ENCODE assay signal across 30 cellular contexts in genomic region chr1:29325675-29326074, GRCh38.
DNase-seq lines count a peak whose midpoint lies in the region; ATAC-seq and TF ChIP-seq lines count a peak whose summit lies in the region.
"Had no signal": no experiment of that assay in that cellular context is flagged by ENCODE, and none has a peak within 500 bp of the region (broad histone marks: within the 10 kb centered on the region; RNA-seq: fewer than 3 reads in every experiment).

No MANE protein-coding gene starts in this region.

- H3K9me3 Mint-ChIP-seq in activated CD4-positive, alpha-beta memory T cell treated with anti-CD3 and anti-CD28 coated beads for 36 hours: no peaks in the 10 kb centered on the region
- H3K9me3 Mint-ChIP-seq in T-helper 2 cell treated with Interferon-gamma antibody and Interleukin-4, amounts not matched to agents 5 μg/mL and 100 μg/mL, for 36 hours: no peaks in the 10 kb centered on the region
- H3K9me3 Mint-ChIP-seq: dendritic cell treated with granulocyte-macrophage colony-stimulating factor and Interleukin-4, amounts not matched to agents 40 ng/mL and 50 ng/mL, for 4 days; immature natural killer cell; stimulated activated naive CD8-positive, alpha-beta T cell treated with anti-CD3 and anti-CD28 coated beads, Interleukin-15, Interleukin-2, amounts not matched to agents 100 ng/mL and 50 ng/mL, for 24 hours; T-helper 1 cell treated with Interleukin-12 subunit alpha and Interleukin-12 subunit beta and Interleukin-4 antibody, amounts not matched to agents 30 μg/mL and 1 μg/mL, for 36 hours had no signal

- DNase-seq in Right ventricle myocardium inferior (ENCODE audit: missing footprints) (no peak), right atrium auricular region (ENCODE audit: low spot score) (no peak), cerebellar cortex (ENCODE audit: low spot score) (peak; percentile 29), spleen (peak; percentile 42)
- no peak for DNase-seq in activated CD4-positive, alpha-beta memory T cell treated with anti-CD3 and anti-CD28 coated beads for 36 hours
- no peak for DNase-seq in stimulated activated CD4-positive, alpha-beta T cell treated with anti-CD3 and anti-CD28 coated beads, Interleukin-4, amount 100 ng/mL, for 4 hours
- DNase-seq in T-helper 2 cell treated with Interferon-gamma antibody and Interleukin-4, amounts not matched to agents 5 μg/mL and 100 μg/mL, for 36 hours (ENCODE audit: low spot score): no peak
- DNase-seq: 8988T; activated T-cell treated with anti-CD3 and anti-CD28 coated beads, Interleukin-2, amount 50 U/mL, for 48 hours; central memory CD4-positive, alpha-beta T cell; DMS79; immature natural killer cell; Kasumi-1; mesenchymal stem cell; NCI-H1436 treated with DMSO at 0.1 percent for 48 hours; NCI-H82; right cardiac atrium; stimulated activated CD4-positive, alpha-beta T cell treated with anti-CD3 and anti-CD28 coated beads, Interleukin-2, amount 100 ng/mL, for 24 hours; stimulated activated CD8-positive, alpha-beta memory T cell treated with anti-CD3 and anti-CD28 coated beads, Interleukin-4, amount 100 ng/mL, for 48 hours; uterus had no signal

- CTCF ChIA-PET in activated CD4-positive, alpha-beta memory T cell treated with anti-CD3 and anti-CD28 coated beads for 36 hours (lab: Charles Lee): no interaction called here

- H3K4me1 Mint-ChIP-seq in activated CD4-positive, alpha-beta memory T cell treated with anti-CD3 and anti-CD28 coated beads for 36 hours (ENCODE audit: low read depth): peaks cover 2% of the 10 kb centered on the region
- H3K4me1 Mint-ChIP-seq in T-helper 2 cell treated with Interferon-gamma antibody and Interleukin-4, amounts not matched to agents 5 μg/mL and 100 μg/mL, for 36 hours (ENCODE audit: low read depth): no peaks in the 10 kb centered on the region
- H3K4me1 Mint-ChIP-seq: immature natural killer cell had no signal

- TF ChIP-seq POLR2A in spleen (IDR thresholded peaks at IDR 0.05): no peak

- no peaks in the 10 kb centered on the region for H3K36me3 Mint-ChIP-seq in activated CD4-positive, alpha-beta memory T cell treated with anti-CD3 and anti-CD28 coated beads for 36 hours
- no peaks in the 10 kb centered on the region for H3K36me3 Mint-ChIP-seq in T-helper 2 cell treated with Interferon-gamma antibody and Interleukin-4, amounts not matched to agents 5 μg/mL and 100 μg/mL, for 36 hours (ENCODE audit: low read depth)
- H3K36me3 Mint-ChIP-seq: immature natural killer cell had no signal

- H3K27me3 ChIP-seq in right atrium auricular region (no peaks in the 10 kb centered on the region), iPS-18a (ENCODE audit: control insufficient read depth, insufficient read depth, low read length) (no peaks in the 10 kb centered on the region), spleen (replicated peaks in 1 of 7) (no peaks in the 10 kb centered on the region)
- H3K27me3 ChIP-seq: uterus had no signal

- no peak overlapping the region for H3K4me3 Mint-ChIP-seq in activated CD4-positive, alpha-beta memory T cell treated with anti-CD3 and anti-CD28 coated beads for 36 hours
- H3K4me3 Mint-ChIP-seq in T-helper 2 cell treated with Interferon-gamma antibody and Interleukin-4, amounts not matched to agents 5 μg/mL and 100 μg/mL, for 36 hours: no peak overlapping the region
- H3K4me3 Mint-ChIP-seq: dendritic cell treated with granulocyte-macrophage colony-stimulating factor and Interleukin-4, amounts not matched to agents 40 ng/mL and 50 ng/mL, for 4 days; immature natural killer cell; stimulated activated naive CD8-positive, alpha-beta T cell treated with anti-CD3 and anti-CD28 coated beads, Interleukin-15, Interleukin-2, amounts not matched to agents 100 ng/mL and 50 ng/mL, for 24 hours; T-helper 1 cell treated with Interleukin-12 subunit alpha and Interleukin-12 subunit beta and Interleukin-4 antibody, amounts not matched to agents 30 μg/mL and 1 μg/mL, for 36 hours had no signal

- H3K9me3 ChIP-seq in right atrium auricular region (no peaks in the 10 kb centered on the region), iPS-18a (ENCODE audit: control insufficient read depth, low read depth, low read length) (no peaks in the 10 kb centered on the region), spleen (no peaks in the 10 kb centered on the region)
- H3K9me3 ChIP-seq: HAP-1, thoracic aorta, uterus had no signal

- no peaks in the 10 kb centered on the region for H3K36me3 ChIP-seq in right atrium auricular region
- no peaks in the 10 kb centered on the region for H3K36me3 ChIP-seq in iPS-18a (ENCODE audit: control insufficient read depth, low read depth, low read length)
- no peaks in the 10 kb centered on the region for H3K36me3 ChIP-seq in spleen
- H3K36me3 ChIP-seq: thoracic aorta, uterus had no signal

- 81 to 94% (median 84%) methylated on average over 3 to 4 of the region's 4 CpGs for WGBS in spleen, 5 donors

- no peak overlapping the region for H3K4me3 ChIP-seq in right atrium auricular region
- peak overlapping the region; percentile 56 for H3K4me3 ChIP-seq in iPS-18a (ENCODE audit: low read length)
- H3K4me3 ChIP-seq in spleen: no peak overlapping the region
- H3K4me3 ChIP-seq: HAP-1, SK-N-MC, thoracic aorta, uterus had no signal

- H3K27me3 Mint-ChIP-seq in activated CD4-positive, alpha-beta memory T cell treated with anti-CD3 and anti-CD28 coated beads for 36 hours: peaks cover 1% of the 10 kb centered on the region
- no peaks in the 10 kb centered on the region for H3K27me3 Mint-ChIP-seq in T-helper 2 cell treated with Interferon-gamma antibody and Interleukin-4, amounts not matched to agents 5 μg/mL and 100 μg/mL, for 36 hours (ENCODE audit: low read depth)
- H3K27me3 Mint-ChIP-seq: dendritic cell treated with granulocyte-macrophage colony-stimulating factor and Interleukin-4, amounts not matched to agents 40 ng/mL and 50 ng/mL, for 4 days had no signal

- H3K9ac ChIP-seq in iPS-18a (ENCODE audit: low read length): no peak overlapping the region
- H3K9ac ChIP-seq: parathyroid adenoma had no signal

- H3K4me1 ChIP-seq in right atrium auricular region (no peaks in the 10 kb centered on the region), iPS-18a (ENCODE audit: control insufficient read depth, low read depth, low read length) (peaks cover 10% of the 10 kb centered on the region), spleen (no peaks in the 10 kb centered on the region)
- H3K4me1 ChIP-seq: HAP-1, parathyroid adenoma, uterus had no signal

- TF ChIP-seq CTCF in right atrium auricular region (IDR thresholded peaks at IDR 0.05): no peak
- TF ChIP-seq CTCF in spleen (IDR thresholded peaks at IDR 0.05 in 8 of 11, conservative IDR thresholded peaks at IDR 0.05 in 3 of 11): no peak

- peak; percentile 86 for ATAC-seq in Right ventricle myocardium inferior

- H3K27ac ChIP-seq in right atrium auricular region: no peak overlapping the region
- H3K27ac ChIP-seq in iPS-18a (ENCODE audit: low read length): no peak overlapping the region
- H3K27ac ChIP-seq in spleen: no peak overlapping the region
- H3K27ac ChIP-seq: C4-2B, parathyroid adenoma, RWPE1, SK-N-MC, thoracic aorta, uterus had no signal

- H3K27ac Mint-ChIP-seq in activated CD4-positive, alpha-beta memory T cell treated with anti-CD3 and anti-CD28 coated beads for 36 hours: no peak overlapping the region
- H3K27ac Mint-ChIP-seq in T-helper 2 cell treated with Interferon-gamma antibody and Interleukin-4, amounts not matched to agents 5 μg/mL and 100 μg/mL, for 36 hours: no peak overlapping the region
- H3K27ac Mint-ChIP-seq: dendritic cell treated with granulocyte-macrophage colony-stimulating factor and Interleukin-4, amounts not matched to agents 40 ng/mL and 50 ng/mL, for 4 days; immature natural killer cell; stimulated activated naive CD8-positive, alpha-beta T cell treated with anti-CD3 and anti-CD28 coated beads, Interleukin-15, Interleukin-2, amounts not matched to agents 100 ng/mL and 50 ng/mL, for 24 hours; T-helper 1 cell treated with Interleukin-12 subunit alpha and Interleukin-12 subunit beta and Interleukin-4 antibody, amounts not matched to agents 30 μg/mL and 1 μg/mL, for 36 hours had no signal

- intact Hi-C loops in Right ventricle myocardium inferior (cut with DNase I): no loop called here
- intact Hi-C loops in spleen (cut with DNase I; ENCODE audit: low total_unique reads): no loop called here
- intact Hi-C loops in activated CD4-positive, alpha-beta memory T cell treated with anti-CD3 and anti-CD28 coated beads for 36 hours (cut with micrococcal nuclease): no loop called here

- POLR2A ChIA-PET in activated CD4-positive, alpha-beta memory T cell treated with anti-CD3 and anti-CD28 coated beads for 36 hours (lab: Charles Lee): no interaction called here

Comparison
In these comparisons a context has a peak if more than half of its experiments do, and no peak if none do; other contexts are left out.
1. DNase-seq: peak in cerebellar cortex (single experiment) and spleen (single experiment); none in Right ventricle myocardium inferior (single experiment), right atrium auricular region (single experiment), activated CD4-positive, alpha-beta memory T cell treated with anti-CD3 and anti-CD28 coated beads for 36 hours (single experiment), stimulated activated CD4-positive, alpha-beta T cell treated with anti-CD3 and anti-CD28 coated beads, Interleukin-4, amount 100 ng/mL, for 4 hours (0 of 2) and T-helper 2 cell treated with Interferon-gamma antibody and Interleukin-4, amounts not matched to agents 5 μg/mL and 100 μg/mL, for 36 hours (single experiment).